ENCODE assay signal across 9 cellular contexts in genomic region chr2:222451270-222451674, GRCh38. TPM values are rescaled to one million over a fixed set of nuclear protein-coding genes. Genes with fewer than 3 reads are reported as not detected.
A peak's percentile ranks its signal among the peaks of the same experiment; 100 is the strongest.
DNase-seq lines count a peak whose midpoint lies in the region; ATAC-seq, FAIRE-seq and TF ChIP-seq lines count a peak whose summit lies in the region.
"Had no signal": no experiment of that assay in that cellular context is flagged by ENCODE, and none has a peak within 500 bp of the region (broad histone marks: within the 10 kb centered on the region; RNA-seq: fewer than 3 reads in every experiment).

No MANE protein-coding gene starts in this region.

- H3K36me3 ChIP-seq in HepG2 (replicated peaks in 1 of 2; ENCODE audit: control insufficient read depth in 1 of 2, insufficient read depth in 2 of 2, low read length in 2 of 2), result no peaks in the 10 kb centered on the region
- no peaks in the 10 kb centered on the region for H3K36me3 ChIP-seq in right lobe of liver

- WGBS in HepG2 (ENCODE audit: low lambda C conversion rate), result 2% methylated on average over 5 of the region's 5 CpGs
- WGBS in right lobe of liver (ENCODE audit: insufficient coverage, low coverage, low lambda C conversion rate, missing lambda C conversion rate), result 48% methylated on average over 5 of the region's 5 CpGs

- TF ChIP-seq CTCF in HepG2 (CRISPR knock-in tag; IDR thresholded peaks at IDR 0.05) (no peak), right lobe of liver (IDR thresholded peaks at IDR 0.05) (no peak)

- no peak for TF ChIP-seq RAD21 in HepG2 (CRISPR knock-in tag; IDR thresholded peaks at IDR 0.05)

- no peaks in the 10 kb centered on the region for H4K20me1 ChIP-seq in HepG2 (ENCODE audit: insufficient read depth, low read length)

- POLR2A ChIA-PET in HepG2 (lab: Yijun Ruan, JAX), result no interaction called here

- H2AFZ ChIP-seq in HepG2 (ENCODE audit: low read length), result no peak overlapping the region

- FAIRE-seq in HepG2 (lab: Jason Lieb, UNC), result no peak

- H3K27ac ChIP-seq in HepG2 (ENCODE audit: extremely low read length, insufficient read depth, low read length), result no peak overlapping the region
- no peak overlapping the region for H3K27ac ChIP-seq in right lobe of liver

- ATAC-seq in HepG2 (peak; percentile 59), right lobe of liver (no peak), HG02588 (IDR thresholded peaks at IDR 0.05; ENCODE audit: unreplicated experiment) (peak; percentile 99)

- H3K4me2 ChIP-seq in HepG2 (ENCODE audit: low read depth, low read length), result no peak overlapping the region

- no peak overlapping the region for H3K9ac ChIP-seq in HepG2 (ENCODE audit: insufficient read depth, low read depth, low read length)

- intact Hi-C loops in HepG2 (cut with micrococcal nuclease; ENCODE audit: unreplicated experiment), result no loop called here
- intact Hi-C loops in right lobe of liver (cut with DNase I), result no loop called here

- no peak overlapping the region for H3K4me3 ChIP-seq in HepG2 (replicated peaks in 1 of 3; ENCODE audit: insufficient read depth in 1 of 3, low read depth in 2 of 3, low read length in 3 of 3)
- H3K4me3 ChIP-seq in right lobe of liver, result no peak overlapping the region

- in situ Hi-C loops in HepG2 (cut with HindIII; ENCODE audit: extremely low pct_ligation_motif_present, low pct_unique_long_range_greater_than_20kb), result no loop called here

- H3K9me3 ChIP-seq in HepG2 (ENCODE audit: low read length) (no peaks in the 10 kb centered on the region), right lobe of liver (no peaks in the 10 kb centered on the region)

- TF ChIP-seq POLR2A in HepG2 (IDR thresholded peaks at IDR 0.05; ENCODE audit: insufficient read depth in 1 of 2, low read depth in 2 of 2, low read length in 2 of 2) (no peak), right lobe of liver (IDR thresholded peaks at IDR 0.05) (no peak)

- no TSS peak for BruUV-seq in HepG2 (replicated peaks; lab: Mats Ljungman, UMichigan)

- CTCF ChIA-PET in HepG2 (lab: Yijun Ruan, JAX; ENCODE audit: low intra/inter-chr PET ratio, low total read pairs), result no interaction called here

- H3K4me1 ChIP-seq in HepG2 (ENCODE audit: insufficient read depth, low read length) (no peaks in the 10 kb centered on the region), right lobe of liver (no peaks in the 10 kb centered on the region)

- H3K79me2 ChIP-seq in HepG2 (ENCODE audit: insufficient read depth, low read length), result no peaks in the 10 kb centered on the region

- peaks cover 0 to 2% of the 10 kb centered on the region in 2 experiments; a peak in 1 of 5 replicates for H3K27me3 ChIP-seq in HepG2 (ENCODE audit: control insufficient read depth in 1 of 2, insufficient read depth in 2 of 2, low read length in 2 of 2)
- H3K27me3 ChIP-seq in right lobe of liver, result no peaks in the 10 kb centered on the region

- no peak for TF ChIP-seq EP300 in HepG2 (IDR thresholded peaks at IDR 0.05; ENCODE audit: low read depth in 2 of 2, low read length in 2 of 2)
- no peak for TF ChIP-seq EP300 in HepG2 (CRISPR knock-in tag; IDR thresholded peaks at IDR 0.05; ENCODE audit: borderline replicate concordance)

- no peak for DNase-seq in HepG2 (ENCODE audit: low spot score)
- DNase-seq in right lobe of liver, result no peak
- peak; percentile 55 for DNase-seq in M059J (ENCODE audit: low read depth)
- DNase-seq in NCI-H1105 (lab: John Stamatoyannopoulos, UW), result no peak
- DNase-seq in effector CD4-positive, alpha-beta T cell, result no peak
- DNase-seq in NCI-H774 (lab: John Stamatoyannopoulos, UW), result no peak
- DNase-seq in GF-D8 (lab: John Stamatoyannopoulos, UW), result no peak
- DNase-seq: effector CD8-positive, alpha-beta T cell had no signal

TF ChIP-seq in HepG2, 621 proteins besides CTCF, POLR2A, EP300 and RAD21:
- TF ChIP-seq SOX6 (IDR thresholded peaks at IDR 0.05) (no peak), SOX6 (CRISPR knock-in tag; IDR thresholded peaks at IDR 0.05) (no peak), ZNF235 (CRISPR knock-in tag; IDR thresholded peaks at IDR 0.05; ENCODE audit: borderline replicate concordance) (no peak), MEIS2 (CRISPR knock-in tag; IDR thresholded peaks at IDR 0.05) (no peak)
TF ChIP-seq in HepG2: peak in this region for 0.

RNA-seq across cellular contexts. Expression of gene SGPP2, which starts 26.9 kb away (rescaled TPM):
- total RNA-seq in HepG2 (2016; rRNA removed; fragmentation: Illumina TruSeq; extraction: Trizol) (not detected in 2 replicates), right lobe of liver (under 1 TPM; 0.14 to 0.25 (median 0.18) TPM)
- not detected in 2 replicates for total RNA-seq in HepG2 (2016; cell fraction: cytosol; rRNA removed; fragmentation: Illumina TruSeq; extraction: Trizol; ENCODE audit: low read depth)
- not detected in 2 replicates for total RNA-seq in HepG2 (2016; cell fraction: insoluble cytoplasmic fraction; rRNA removed; fragmentation: Illumina TruSeq; extraction: Trizol)
- not detected in 2 replicates for total RNA-seq in HepG2 (2016; cell fraction: membrane; rRNA removed; fragmentation: Illumina TruSeq; extraction: Trizol)
- not detected in 2 replicates for total RNA-seq in HepG2 (2016; cell fraction: nucleus; rRNA removed; fragmentation: Illumina TruSeq; extraction: Trizol)
- polyA plus RNA-seq in HepG2 (2011; rRNA removed), result not detected in 2 replicates
- polyA plus RNA-seq in HepG2 (2011; cell fraction: cytosol; rRNA removed), result 0.01 TPM in 1 of 2 replicates, not detected in the other
- polyA plus RNA-seq in HepG2 (2011; cell fraction: nucleus; rRNA removed), result not detected in 2 replicates
- polyA plus RNA-seq in HepG2 (2012), result 0.08 and 0.21 TPM in 2 replicates
- polyA plus RNA-seq in HepG2 (2016; cell fraction: cytosol; fragmentation: Illumina TruSeq; extraction: Trizol; ENCODE audit: low read depth), result not detected in 2 replicates
- not detected in 2 replicates for polyA plus RNA-seq in HepG2 (2016; cell fraction: insoluble cytoplasmic fraction; fragmentation: Illumina TruSeq; extraction: Trizol; ENCODE audit: low read depth)
- not detected in 2 replicates for polyA plus RNA-seq in HepG2 (2016; cell fraction: membrane; fragmentation: Illumina TruSeq; extraction: Trizol; ENCODE audit: low read depth)
- polyA plus RNA-seq in HepG2 (2016; cell fraction: nucleus; fragmentation: Illumina TruSeq; extraction: Trizol; ENCODE audit: insufficient read depth, low read depth), result not detected in 2 replicates
- 0.14 TPM in 1 of 2 replicates, not detected in the other for polyA minus RNA-seq in HepG2 (2011; rRNA and poly(A)+ RNA removed; ENCODE audit: low replicate concordance)
- polyA minus RNA-seq in HepG2 (2011; cell fraction: cytosol; rRNA and poly(A)+ RNA removed), result not detected in 2 replicates
- not detected in 2 replicates for polyA minus RNA-seq in HepG2 (2011; cell fraction: nucleus; rRNA and poly(A)+ RNA removed)
- total RNA-seq in M059J (2014; rRNA removed; shearing (Covaris generic)), result 0.05 TPM in 1 of 2 replicates, not detected in the other

Comparison
In these comparisons a context has a peak if more than half of its experiments do, and no peak if none do; other contexts are left out.
1. ATAC-seq: peak in HepG2 (single experiment) and HG02588 (single experiment); none in right lobe of liver (0 of 4).